In the genomic region with DNA sequence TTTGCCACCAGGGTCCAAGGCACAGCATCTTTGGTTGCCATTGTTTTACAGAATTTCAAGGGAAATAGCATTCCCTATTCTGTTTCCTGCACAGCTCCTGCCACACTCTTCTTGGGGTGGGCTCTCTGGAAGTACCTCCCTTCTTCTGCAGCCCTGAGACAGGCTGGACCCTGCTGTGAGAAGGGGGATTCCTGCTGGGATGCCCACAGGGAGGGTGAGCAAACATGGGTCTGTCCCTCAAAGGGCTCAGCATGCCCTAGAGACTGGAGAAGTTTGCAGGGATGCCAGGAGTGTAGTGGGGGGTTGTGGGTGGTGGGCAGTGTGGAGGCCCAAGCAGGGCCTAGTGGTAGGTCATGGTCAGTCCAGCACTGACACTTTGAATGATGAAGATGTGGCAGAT, we compare ENCODE assay signal across 2 cellular contexts.
TF ChIP-seq lines count a peak whose summit lies in the region.

No MANE protein-coding gene starts in this region.

TF ChIP-seq in HEK293, 187 proteins besides CTCF, POLR2A, EP300 and RAD21:
- TF ChIP-seq ZIC2 (tag by site-specific recombination; IDR thresholded peaks at IDR 0.05), result peak; percentile 55
- no peak for TF ChIP-seq BCL6B (tag by site-specific recombination; IDR thresholded peaks at IDR 0.05)

TF ChIP-seq in H1, 55 proteins besides CTCF, POLR2A, EP300 and RAD21:
- TF ChIP-seq SUZ12 (IDR thresholded peaks at IDR 0.05; ENCODE audit: low read length), result no peak
- no peak for TF ChIP-seq TEAD4 (IDR thresholded peaks at IDR 0.05; ENCODE audit: low read depth, low read length)
- no peak for TF ChIP-seq SIRT6 (IDR thresholded peaks at IDR 0.05; ENCODE audit: low read length)
- TF ChIP-seq EZH2 (IDR thresholded peaks at IDR 0.05; ENCODE audit: low read depth, low read length, severe bottlenecking), result no peak
- no peak for TF ChIP-seq KDM1A (IDR thresholded peaks at IDR 0.05; ENCODE audit: borderline replicate concordance, low read length)
- TF ChIP-seq ZNF274 (IDR thresholded peaks at IDR 0.05; ENCODE audit: borderline replicate concordance, extremely low read depth, low read length), result no peak
- TF ChIP-seq, protein P1, sequence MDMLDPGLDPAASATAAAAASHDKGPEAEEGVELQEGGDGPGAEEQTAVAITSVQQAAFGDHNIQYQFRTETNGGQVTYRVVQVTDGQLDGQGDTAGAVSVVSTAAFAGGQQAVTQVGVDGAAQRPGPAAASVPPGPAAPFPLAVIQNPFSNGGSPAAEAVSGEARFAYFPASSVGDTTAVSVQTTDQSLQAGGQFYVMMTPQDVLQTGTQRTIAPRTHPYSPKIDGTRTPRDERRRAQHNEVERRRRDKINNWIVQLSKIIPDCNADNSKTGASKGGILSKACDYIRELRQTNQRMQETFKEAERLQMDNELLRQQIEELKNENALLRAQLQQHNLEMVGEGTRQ (IDR thresholded peaks at IDR 0.05; ENCODE audit: low read length), result no peak
- no peak for TF ChIP-seq SP2 (IDR thresholded peaks at IDR 0.05; ENCODE audit: low read length)
- no peak for TF ChIP-seq SP1 (IDR thresholded peaks at IDR 0.05; ENCODE audit: low read depth, low read length)
- TF ChIP-seq GABPA (IDR thresholded peaks at IDR 0.05; ENCODE audit: borderline replicate concordance, insufficient read depth, low read length), result no peak
- no peak for TF ChIP-seq SIX5 (IDR thresholded peaks at IDR 0.05; ENCODE audit: low read depth, low read length)
- TF ChIP-seq RBBP5 (IDR thresholded peaks at IDR 0.05; ENCODE audit: borderline replicate concordance, low read depth, low read length), result no peak
- TF ChIP-seq, protein P2, sequence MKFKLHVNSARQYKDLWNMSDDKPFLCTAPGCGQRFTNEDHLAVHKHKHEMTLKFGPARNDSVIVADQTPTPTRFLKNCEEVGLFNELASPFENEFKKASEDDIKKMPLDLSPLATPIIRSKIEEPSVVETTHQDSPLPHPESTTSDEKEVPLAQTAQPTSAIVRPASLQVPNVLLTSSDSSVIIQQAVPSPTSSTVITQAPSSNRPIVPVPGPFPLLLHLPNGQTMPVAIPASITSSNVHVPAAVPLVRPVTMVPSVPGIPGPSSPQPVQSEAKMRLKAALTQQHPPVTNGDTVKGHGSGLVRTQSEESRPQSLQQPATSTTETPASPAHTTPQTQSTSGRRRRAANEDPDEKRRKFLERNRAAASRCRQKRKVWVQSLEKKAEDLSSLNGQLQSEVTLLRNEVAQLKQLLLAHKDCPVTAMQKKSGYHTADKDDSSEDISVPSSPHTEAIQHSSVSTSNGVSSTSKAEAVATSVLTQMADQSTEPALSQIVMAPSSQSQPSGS (IDR thresholded peaks at IDR 0.05; ENCODE audit: low read length), result no peak
